In genomic region chr11:6197466-6198200, GRCh38 we compare ENCODE assay signal across 1 cellular context.
TF ChIP-seq lines count a peak whose summit lies in the region.

No MANE protein-coding gene starts in this region.

TF ChIP-seq in WTC11, 78 proteins besides CTCF, POLR2A, EP300 and RAD21 (continued from another document):
- TF ChIP-seq ZNF512 (CRISPR knock-in tag; IDR thresholded peaks at IDR 0.05; ENCODE audit: borderline replicate concordance) (no peak), ZBTB43 (CRISPR knock-in tag; IDR thresholded peaks at IDR 0.05) (no peak), SMAD4 (CRISPR knock-in tag; IDR thresholded peaks at IDR 0.05) (no peak), GRHL2 (CRISPR knock-in tag; IDR thresholded peaks at IDR 0.05; ENCODE audit: insufficient replicate concordance, severe bottlenecking) (no peak), SOX15 (CRISPR knock-in tag; IDR thresholded peaks at IDR 0.05) (no peak)
- TF ChIP-seq, protein P1, sequence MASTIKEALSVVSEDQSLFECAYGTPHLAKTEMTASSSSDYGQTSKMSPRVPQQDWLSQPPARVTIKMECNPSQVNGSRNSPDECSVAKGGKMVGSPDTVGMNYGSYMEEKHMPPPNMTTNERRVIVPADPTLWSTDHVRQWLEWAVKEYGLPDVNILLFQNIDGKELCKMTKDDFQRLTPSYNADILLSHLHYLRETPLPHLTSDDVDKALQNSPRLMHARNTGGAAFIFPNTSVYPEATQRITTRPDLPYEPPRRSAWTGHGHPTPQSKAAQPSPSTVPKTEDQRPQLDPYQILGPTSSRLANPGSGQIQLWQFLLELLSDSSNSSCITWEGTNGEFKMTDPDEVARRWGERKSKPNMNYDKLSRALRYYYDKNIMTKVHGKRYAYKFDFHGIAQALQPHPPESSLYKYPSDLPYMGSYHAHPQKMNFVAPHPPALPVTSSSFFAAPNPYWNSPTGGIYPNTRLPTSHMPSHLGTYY (CRISPR knock-in tag; IDR thresholded peaks at IDR 0.05), result no peak
TF ChIP-seq in WTC11: peak in this region for 0.
